ENCODE assay signal across 25 cellular contexts in genomic region chr21:21996891-21997290, GRCh38.
"Had no signal": no experiment of that assay in that cellular context is flagged by ENCODE, and none has a peak within 500 bp of the region (broad histone marks: within the 10 kb centered on the region; RNA-seq: fewer than 3 reads in every experiment).

No MANE protein-coding gene starts in this region.

- ATAC-seq: effector memory CD8-positive, alpha-beta T cell; esophagus mucosa; gastrocnemius medialis; heart right ventricle; left lung; left ventricle myocardium superior; lower lobe of right lung had no signal

- H3K9me3 ChIP-seq: colonic mucosa, gastrocnemius medialis, lower lobe of right lung had no signal

- FAIRE-seq: endometrium, kidney had no signal

- H3K36me3 ChIP-seq: colonic mucosa, esophagus squamous epithelium, gastrocnemius medialis, heart right ventricle, left lung, lower lobe of right lung had no signal

- DNase-seq: colonic mucosa; cortex of kidney; effector CD8-positive, alpha-beta T cell; effector memory CD8-positive, alpha-beta T cell; erythroblast; esophagus squamous epithelium; foreskin fibroblast; foreskin melanocyte; gastrocnemius medialis; glutamatergic neuron; head of caudate nucleus; heart right ventricle; hypothalamus; kidney; kidney glomerular epithelial cell; left colon; left lung; left ventricle myocardium superior; lower lobe of right lung; mesenchymal stem cell; midbrain; naive thymus-derived CD4-positive, alpha-beta T cell had no signal

- H3K27me3 ChIP-seq: colonic mucosa, esophagus squamous epithelium, gastrocnemius medialis, heart right ventricle, left lung had no signal

- H3K4me3 ChIP-seq: colonic mucosa, esophagus squamous epithelium, gastrocnemius medialis, heart right ventricle, left lung, lower lobe of right lung had no signal

- H3K4me1 ChIP-seq: colonic mucosa, esophagus squamous epithelium, gastrocnemius medialis, heart right ventricle, left lung, lower lobe of right lung had no signal

- H3K27ac ChIP-seq: colonic mucosa, epithelial cell of prostate, esophagus squamous epithelium, gastrocnemius medialis, heart right ventricle, left lung, lower lobe of right lung had no signal
